ENCODE assay signal across 10 cellular contexts in the genomic region with DNA sequence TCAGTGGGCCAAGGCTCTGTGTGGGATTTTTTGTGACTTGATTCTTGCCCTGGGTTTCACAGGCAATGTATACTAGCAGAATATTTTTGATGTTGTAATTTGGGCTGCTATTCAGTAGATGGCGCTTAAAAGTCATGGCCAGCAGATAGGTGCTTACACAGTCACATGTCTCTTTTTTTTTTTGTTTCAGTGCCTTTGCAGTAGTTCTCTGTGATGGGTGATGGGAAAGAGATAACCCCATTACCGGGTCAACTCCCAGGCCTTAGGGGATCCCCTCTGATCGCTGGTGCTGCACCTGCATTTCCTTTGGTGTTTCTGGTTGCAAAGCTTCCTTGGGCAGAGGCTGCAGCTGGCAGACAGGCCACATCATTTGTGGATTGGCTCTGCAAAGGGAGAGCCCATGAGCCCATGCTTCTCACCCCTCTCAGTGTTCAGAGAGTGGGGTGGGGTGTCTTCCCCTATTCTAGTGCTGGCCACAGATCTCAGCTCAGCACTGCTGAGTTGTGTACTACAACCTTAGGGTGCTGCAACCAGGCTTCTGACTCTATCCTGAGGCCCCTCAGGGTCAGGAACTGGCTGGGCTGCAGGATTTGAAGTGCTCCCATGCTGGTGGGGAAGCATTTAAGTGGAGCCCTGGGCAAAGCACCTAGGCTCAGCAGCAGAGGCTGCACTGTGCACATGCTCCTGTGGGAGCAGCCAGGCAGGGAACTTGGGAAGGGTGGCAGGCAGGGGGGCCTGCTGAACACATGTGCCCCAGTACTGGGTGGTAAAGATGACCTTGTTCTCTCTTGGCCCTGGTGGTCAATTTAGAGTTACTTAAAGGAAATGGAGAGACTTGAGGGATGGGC.
DNase-seq lines count a peak whose midpoint lies in the region; ATAC-seq and TF ChIP-seq lines count a peak whose summit lies in the region.
"Had no signal": no experiment of that assay in that cellular context is flagged by ENCODE, and none has a peak within 500 bp of the region (broad histone marks: within the 10 kb centered on the region; RNA-seq: fewer than 3 reads in every experiment).

No MANE protein-coding gene starts in this region.

- no peaks in the 10 kb centered on the region for H4K20me1 ChIP-seq in mammary epithelial cell (ENCODE audit: insufficient read depth, low read length)

- no peak overlapping the region for H3K9ac ChIP-seq in mammary epithelial cell (ENCODE audit: insufficient read depth, low read length)

- WGBS in mammary epithelial cell (ENCODE audit: low coverage, missing lambda C conversion rate) = 52% methylated on average over 2 of the region's 3 CpGs
- 56 to 80% methylated on average over 2 to 3 of the region's 3 CpGs for whole genome bisulfite sequencing in esophagus squamous epithelium, 2 donors

- H3K27ac ChIP-seq in mammary epithelial cell (ENCODE audit: insufficient read depth, low read depth, low read length) (no peak overlapping the region), esophagus squamous epithelium (no peak overlapping the region)
- no peak overlapping the region for H3K27ac ChIP-seq in effector memory CD4-positive, alpha-beta T cell (ENCODE audit: insufficient read depth, low read length, poor library complexity, severe bottlenecking)
- H3K27ac ChIP-seq: ascending aorta had no signal

- no peaks in the 10 kb centered on the region for H3K4me1 ChIP-seq in mammary epithelial cell (ENCODE audit: insufficient read depth, low read length)
- no peaks in the 10 kb centered on the region for H3K4me1 ChIP-seq in esophagus squamous epithelium
- no peaks in the 10 kb centered on the region for H3K4me1 ChIP-seq in effector memory CD4-positive, alpha-beta T cell (ENCODE audit: control insufficient read depth, insufficient read depth, low read length, poor library complexity, severe bottlenecking)
- H3K4me1 ChIP-seq: ascending aorta had no signal

- H3K4me2 ChIP-seq in mammary epithelial cell (ENCODE audit: insufficient read depth, low read depth, low read length) = no peak overlapping the region

- TF ChIP-seq CTCF in mammary epithelial cell (conservative IDR thresholded peaks at IDR 0.05 in 1 of 2, IDR thresholded peaks at IDR 0.05 in 1 of 2; ENCODE audit: extremely low read depth in 1 of 2, insufficient read depth in 1 of 2, low read depth in 1 of 2, low read length in 2 of 2) (peak; percentile 13 to 32), esophagus squamous epithelium (IDR thresholded peaks at IDR 0.05) (no peak)

- TF ChIP-seq POLR2A in esophagus squamous epithelium (IDR thresholded peaks at IDR 0.05) = no peak

- no peaks in the 10 kb centered on the region for H3K79me2 ChIP-seq in mammary epithelial cell (ENCODE audit: insufficient read depth, low read length)

- H3K9me3 ChIP-seq in mammary epithelial cell (replicated peaks; ENCODE audit: insufficient read depth, low read length) (peaks cover 5% of the 10 kb centered on the region), esophagus squamous epithelium (no peaks in the 10 kb centered on the region)
- no peaks in the 10 kb centered on the region for H3K9me3 ChIP-seq in effector memory CD4-positive, alpha-beta T cell (ENCODE audit: control insufficient read depth, low read length)
- H3K9me3 ChIP-seq: ascending aorta had no signal

- no peak overlapping the region for H2AFZ ChIP-seq in mammary epithelial cell (ENCODE audit: low read depth, low read length)

- in situ Hi-C loops in mammary epithelial cell (cut with MboI; ENCODE audit: low sequenced_read_pairs in 2 of 2) = no loop called here

- intact Hi-C loops in mammary epithelial cell (cut with micrococcal nuclease) (no loop called here), esophagus squamous epithelium (cut with DNase I) (no loop called here)

- no TSS peak for BruUV-seq in mammary epithelial cell (replicated peaks; lab: Mats Ljungman, UMichigan)

- dilution Hi-C loops in mammary epithelial cell (cut with HindIII; ENCODE audit: low sequenced_read_pairs) = no loop called here

- DNase-seq in DMS53 treated with DMSO at 0.1 percent for 48 hours (lab: John Stamatoyannopoulos, UW; ENCODE audit: unreplicated experiment) (peak; percentile 13), Kasumi-1 (lab: John Stamatoyannopoulos, UW) (peak; percentile 25 to 43), mammary epithelial cell (peak; percentile 5), esophagus squamous epithelium (lab: John Stamatoyannopoulos, UW) (no peak), NCI-H2029 (lab: John Stamatoyannopoulos, UW) (no peak)
- DNase-seq in effector memory CD4-positive, alpha-beta T cell = no peak
- DNase-seq: effector memory CD8-positive, alpha-beta T cell had no signal

- H3K27me3 ChIP-seq in mammary epithelial cell (ENCODE audit: insufficient read depth, low read length) (no peaks in the 10 kb centered on the region), esophagus squamous epithelium (no peaks in the 10 kb centered on the region)
- H3K27me3 ChIP-seq in effector memory CD4-positive, alpha-beta T cell (replicated peaks; ENCODE audit: control insufficient read depth, insufficient read depth, low read length, poor library complexity, severe bottlenecking) = no peaks in the 10 kb centered on the region
- H3K27me3 ChIP-seq: ascending aorta had no signal

- CTCF ChIA-PET in mammary epithelial cell (lab: Charles Lee; ENCODE audit: low non-redundant PET) = no interaction called here

- ATAC-seq in GM19035 (IDR thresholded peaks at IDR 0.05; ENCODE audit: unreplicated experiment) (peak; percentile 56), GM21576 (IDR thresholded peaks at IDR 0.05; ENCODE audit: unreplicated experiment) (no peak)
- ATAC-seq: effector memory CD8-positive, alpha-beta T cell had no signal

- H3K4me3 ChIP-seq in mammary epithelial cell (replicated peaks in 1 of 3; ENCODE audit: insufficient read depth in 1 of 3, low read depth in 2 of 3, low read length in 3 of 3) = no peak overlapping the region
- no peak overlapping the region for H3K4me3 ChIP-seq in esophagus squamous epithelium
- no peak overlapping the region for H3K4me3 ChIP-seq in effector memory CD4-positive, alpha-beta T cell (ENCODE audit: insufficient read depth, low read depth, low read length, poor library complexity, severe bottlenecking)
- H3K4me3 ChIP-seq: ascending aorta had no signal

- H3K36me3 ChIP-seq in mammary epithelial cell (ENCODE audit: insufficient read depth, low read length) = no peaks in the 10 kb centered on the region
- H3K36me3 ChIP-seq in esophagus squamous epithelium = no peaks in the 10 kb centered on the region
- H3K36me3 ChIP-seq in effector memory CD4-positive, alpha-beta T cell (ENCODE audit: control insufficient read depth, insufficient read depth, low read length) = no peaks in the 10 kb centered on the region
- H3K36me3 ChIP-seq: ascending aorta had no signal

Comparison
In these comparisons a context has a peak if more than half of its experiments do, and no peak if none do; other contexts are left out.
1. DNase-seq: peak in DMS53 treated with DMSO at 0.1 percent for 48 hours (single experiment), Kasumi-1 (2 of 2) and mammary epithelial cell (single experiment); none in esophagus squamous epithelium (single experiment), NCI-H2029 (single experiment) and effector memory CD4-positive, alpha-beta T cell (0 of 3).
2. CTCF ChIP-seq: peak in mammary epithelial cell (2 of 2); none in esophagus squamous epithelium (0 of 6).